ENCODE assay signal across 21 cellular contexts in genomic region chr2:190447766-190448165, GRCh38. TPM values are rescaled to one million over a fixed set of nuclear protein-coding genes. Genes with fewer than 3 reads are reported as not detected.
DNase-seq lines count a peak whose midpoint lies in the region; TF ChIP-seq lines count a peak whose summit lies in the region.
"Had no signal": no experiment of that assay in that cellular context is flagged by ENCODE, and none has a peak within 500 bp of the region (broad histone marks: within the 10 kb centered on the region; RNA-seq: fewer than 3 reads in every experiment).

No MANE protein-coding gene starts in this region.

- H3K27ac ChIP-seq in dorsolateral prefrontal cortex (peak overlapping the region in 58 of 59 donors; percentile 37 to 95 (median 82)), temporal lobe (ENCODE audit: low read depth, low read length) (peak overlapping the region; percentile 94)
- H3K27ac ChIP-seq: SJSA1 had no signal

- DNase-seq in SK-MEL-5 (ENCODE audit: low read depth, low spot score): peak; percentile 90
- no peak for DNase-seq in dorsolateral prefrontal cortex
- DNase-seq in midbrain (lab: John Stamatoyannopoulos, UW): peak; percentile 31
- no peak for DNase-seq in effector CD8-positive, alpha-beta T cell (lab: John Stamatoyannopoulos, UW)
- DNase-seq in NCI-H2029 treated with DMSO at 0.1 percent for 48 hours (lab: John Stamatoyannopoulos, UW): no peak
- no peak for DNase-seq in stimulated activated CD4-positive, alpha-beta T cell treated with anti-CD3 and anti-CD28 coated beads, Interleukin-4, amount 100 ng/mL, for 1 hour
- DNase-seq: CD8-positive, alpha-beta T cell; DMS79 treated with DMSO at 0.1 percent for 48 hours; GF-D8; Kasumi-1; MV-4-11; NCI-H1105; NCI-H1436 treated with DMSO at 0.1 percent for 48 hours; NCI-H2029; NCI-H446 treated with DMSO at 0.1 percent for 48 hours; NCI-H526 treated with DMSO at 0.1 percent for 48 hours; Right ventricle myocardium superior; RPMI8226 had no signal

- intact Hi-C loops in dorsolateral prefrontal cortex (cut with DNase I): no loop called here

- peak overlapping the region in 1 of 59 donors; percentile 4 for H3K4me3 ChIP-seq in dorsolateral prefrontal cortex
- H3K4me3 ChIP-seq: K562, SJSA1 had no signal

- TF ChIP-seq CTCF in dorsolateral prefrontal cortex (IDR thresholded peaks at IDR 0.05 in 54 of 56, conservative IDR thresholded peaks at IDR 0.05 in 2 of 56; ENCODE audit: low read depth in 1 of 56, partially characterized antibody in 56 of 56): no peak

- in situ Hi-C loops in SK-MEL-5 (cut with HindIII; ENCODE audit: low pct_unique_long_range_greater_than_20kb, low sequenced_read_pairs): no loop called here

- H3K27me3 ChIP-seq in dorsolateral prefrontal cortex: no peaks in the 10 kb centered on the region
- H3K27me3 ChIP-seq: SJSA1 had no signal

RNA-seq across cellular contexts. Expression of gene MFSD6, which starts 39.6 kb away (rescaled TPM):
- total RNA-seq in SK-MEL-5 (2014; rRNA removed; shearing (Covaris generic)): 6.7 and 7.2 TPM in 2 replicates
- polyA plus RNA-seq in SK-MEL-5 (2015; cell fraction: cytosol; rRNA removed): 9.8 and 11.6 TPM in 2 replicates
- 1.2 and 1.6 TPM in 2 replicates for polyA plus RNA-seq in SK-MEL-5 (2015; cell fraction: nucleus; rRNA removed)
- 100 to 1,000 TPM in 107 of 120 experiments, 10 to 100 TPM in 13; 57.2 to 174 (median 137) TPM for total RNA-seq in dorsolateral prefrontal cortex
- total RNA-seq in temporal lobe: 33.4 TPM

Comparison
In these comparisons a context has a peak if more than half of its experiments do, and no peak if none do; other contexts are left out.
1. DNase-seq: peak in SK-MEL-5 (single experiment) and midbrain (single experiment); none in dorsolateral prefrontal cortex (0 of 10), effector CD8-positive, alpha-beta T cell (single experiment), NCI-H2029 treated with DMSO at 0.1 percent for 48 hours (single experiment) and stimulated activated CD4-positive, alpha-beta T cell treated with anti-CD3 and anti-CD28 coated beads, Interleukin-4, amount 100 ng/mL, for 1 hour (single experiment).